Comparison of ENCODE assay signal across 9 cellular contexts in genomic region chr20:36093804-36094145, GRCh38.
DNase-seq lines count a peak whose midpoint lies in the region; ATAC-seq and TF ChIP-seq lines count a peak whose summit lies in the region.
"Had no signal": no experiment of that assay in that cellular context is flagged by ENCODE, and none has a peak within 500 bp of the region (broad histone marks: within the 10 kb centered on the region; RNA-seq: fewer than 3 reads in every experiment).

No MANE protein-coding gene starts in this region.

- H3K27me3 ChIP-seq in cardiac muscle cell: peaks cover 37% of the 10 kb centered on the region
- H3K27me3 ChIP-seq in mucosa of rectum (ENCODE audit: control insufficient read depth in 2 of 2, insufficient read depth in 2 of 2, low read length in 2 of 2): peaks cover 0 to 2% of the 10 kb centered on the region in 2 donors

- DNase-seq in cardiac muscle cell (ENCODE audit: low read depth in 1 of 2, low spot score in 1 of 2) (no peak), Right ventricle myocardium superior (no peak), cerebellum (ENCODE audit: low spot score) (peak; percentile 64), D341Med (ENCODE audit: low spot score) (no peak), NCI-H446 treated with DMSO at 0.1 percent for 48 hours (lab: John Stamatoyannopoulos, UW) (no peak), DMS 273 (lab: John Stamatoyannopoulos, UW; ENCODE audit: unreplicated experiment) (no peak), midbrain (lab: John Stamatoyannopoulos, UW) (no peak)
- DNase-seq: KG1 had no signal

- peaks cover 18% of the 10 kb centered on the region for H3K4me1 ChIP-seq in cardiac muscle cell (ENCODE audit: low read depth)
- peaks cover 38 to 60% of the 10 kb centered on the region in 2 donors for H3K4me1 ChIP-seq in mucosa of rectum (ENCODE audit: control insufficient read depth in 2 of 2, insufficient read depth in 2 of 2, low read length in 2 of 2)

- H3K4me3 ChIP-seq in cardiac muscle cell: peak overlapping the region; percentile 67
- peak overlapping the region; percentile 88 to 94 for H3K4me3 ChIP-seq in mucosa of rectum (ENCODE audit: low read length in 2 of 2)

- no peaks in the 10 kb centered on the region for H3K9me3 ChIP-seq in cardiac muscle cell (ENCODE audit: low read depth)
- H3K9me3 ChIP-seq in mucosa of rectum (ENCODE audit: control insufficient read depth in 2 of 2, low read length in 2 of 2): no peaks in the 10 kb centered on the region

- H3K27ac ChIP-seq in cardiac muscle cell (no peak overlapping the region), mucosa of rectum (ENCODE audit: low read depth in 2 of 2, low read length in 2 of 2) (peak overlapping the region; percentile 91)

- H3K36me3 ChIP-seq in cardiac muscle cell (no peaks in the 10 kb centered on the region), mucosa of rectum (ENCODE audit: control insufficient read depth in 2 of 2, insufficient read depth in 2 of 2, low read length in 2 of 2) (no peaks in the 10 kb centered on the region)

- ATAC-seq in Right ventricle myocardium superior (ENCODE audit: poor library complexity): no peak

- H3K9ac ChIP-seq in mucosa of rectum (ENCODE audit: low read depth in 1 of 2, low read length in 2 of 2): peak overlapping the region; percentile 81 to 87

- no peak for TF ChIP-seq CTCF in cardiac muscle cell (IDR thresholded peaks at IDR 0.05; ENCODE audit: low read depth, low read length)

- intact Hi-C loops in Right ventricle myocardium superior (cut with DNase I): no loop called here
